ENCODE assay signal across 1 cellular context in the genomic region with DNA sequence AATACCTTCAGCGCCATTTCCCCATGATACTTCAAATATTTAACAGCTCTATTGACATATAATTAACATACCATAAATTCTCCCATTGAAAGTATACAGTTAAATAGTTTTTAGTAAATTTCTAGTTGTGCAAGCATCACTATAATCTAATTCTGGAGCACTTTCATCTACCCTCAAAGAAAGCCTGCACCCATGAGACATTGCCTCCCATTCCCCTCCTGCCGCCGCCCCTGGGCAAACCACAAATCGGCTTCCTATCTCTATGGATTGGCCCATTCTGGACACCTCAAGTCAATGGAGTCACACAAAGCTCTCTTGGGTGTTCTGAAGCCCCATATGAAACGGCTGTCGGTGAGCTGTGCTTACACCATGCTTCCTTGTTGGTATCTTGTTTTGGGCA.
TF ChIP-seq lines count a peak whose summit lies in the region.

No MANE protein-coding gene starts in this region.

TF ChIP-seq in HCT116, 20 proteins besides CTCF, POLR2A, EP300 and RAD21 (continued from another document):
- TF ChIP-seq, protein P1, sequence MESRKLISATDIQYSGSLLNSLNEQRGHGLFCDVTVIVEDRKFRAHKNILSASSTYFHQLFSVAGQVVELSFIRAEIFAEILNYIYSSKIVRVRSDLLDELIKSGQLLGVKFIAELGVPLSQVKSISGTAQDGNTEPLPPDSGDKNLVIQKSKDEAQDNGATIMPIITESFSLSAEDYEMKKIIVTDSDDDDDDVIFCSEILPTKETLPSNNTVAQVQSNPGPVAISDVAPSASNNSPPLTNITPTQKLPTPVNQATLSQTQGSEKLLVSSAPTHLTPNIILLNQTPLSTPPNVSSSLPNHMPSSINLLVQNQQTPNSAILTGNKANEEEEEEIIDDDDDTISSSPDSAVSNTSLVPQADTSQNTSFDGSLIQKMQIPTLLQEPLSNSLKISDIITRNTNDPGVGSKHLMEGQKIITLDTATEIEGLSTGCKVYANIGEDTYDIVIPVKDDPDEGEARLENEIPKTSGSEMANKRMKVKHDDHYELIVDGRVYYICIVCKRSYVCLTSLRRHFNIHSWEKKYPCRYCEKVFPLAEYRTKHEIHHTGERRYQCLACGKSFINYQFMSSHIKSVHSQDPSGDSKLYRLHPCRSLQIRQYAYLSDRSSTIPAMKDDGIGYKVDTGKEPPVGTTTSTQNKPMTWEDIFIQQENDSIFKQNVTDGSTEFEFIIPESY (IDR thresholded peaks at IDR 0.05; ENCODE audit: extremely low read depth, insufficient replicate concordance, low read length) = no peak
- TF ChIP-seq SP1 (IDR thresholded peaks at IDR 0.05; ENCODE audit: low read depth) (no peak), EGR1 (IDR thresholded peaks at IDR 0.05; ENCODE audit: low read depth) (no peak), EZH2 (IDR thresholded peaks at IDR 0.05) (no peak), ZFX (IDR thresholded peaks at IDR 0.05) (no peak), POLR2AphosphoS5 (IDR thresholded peaks at IDR 0.05; ENCODE audit: low read depth, low read length) (no peak)
- TF ChIP-seq, protein P2, sequence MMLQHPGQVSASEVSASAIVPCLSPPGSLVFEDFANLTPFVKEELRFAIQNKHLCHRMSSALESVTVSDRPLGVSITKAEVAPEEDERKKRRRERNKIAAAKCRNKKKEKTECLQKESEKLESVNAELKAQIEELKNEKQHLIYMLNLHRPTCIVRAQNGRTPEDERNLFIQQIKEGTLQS (IDR thresholded peaks at IDR 0.05) = no peak
- TF ChIP-seq, protein P3, sequence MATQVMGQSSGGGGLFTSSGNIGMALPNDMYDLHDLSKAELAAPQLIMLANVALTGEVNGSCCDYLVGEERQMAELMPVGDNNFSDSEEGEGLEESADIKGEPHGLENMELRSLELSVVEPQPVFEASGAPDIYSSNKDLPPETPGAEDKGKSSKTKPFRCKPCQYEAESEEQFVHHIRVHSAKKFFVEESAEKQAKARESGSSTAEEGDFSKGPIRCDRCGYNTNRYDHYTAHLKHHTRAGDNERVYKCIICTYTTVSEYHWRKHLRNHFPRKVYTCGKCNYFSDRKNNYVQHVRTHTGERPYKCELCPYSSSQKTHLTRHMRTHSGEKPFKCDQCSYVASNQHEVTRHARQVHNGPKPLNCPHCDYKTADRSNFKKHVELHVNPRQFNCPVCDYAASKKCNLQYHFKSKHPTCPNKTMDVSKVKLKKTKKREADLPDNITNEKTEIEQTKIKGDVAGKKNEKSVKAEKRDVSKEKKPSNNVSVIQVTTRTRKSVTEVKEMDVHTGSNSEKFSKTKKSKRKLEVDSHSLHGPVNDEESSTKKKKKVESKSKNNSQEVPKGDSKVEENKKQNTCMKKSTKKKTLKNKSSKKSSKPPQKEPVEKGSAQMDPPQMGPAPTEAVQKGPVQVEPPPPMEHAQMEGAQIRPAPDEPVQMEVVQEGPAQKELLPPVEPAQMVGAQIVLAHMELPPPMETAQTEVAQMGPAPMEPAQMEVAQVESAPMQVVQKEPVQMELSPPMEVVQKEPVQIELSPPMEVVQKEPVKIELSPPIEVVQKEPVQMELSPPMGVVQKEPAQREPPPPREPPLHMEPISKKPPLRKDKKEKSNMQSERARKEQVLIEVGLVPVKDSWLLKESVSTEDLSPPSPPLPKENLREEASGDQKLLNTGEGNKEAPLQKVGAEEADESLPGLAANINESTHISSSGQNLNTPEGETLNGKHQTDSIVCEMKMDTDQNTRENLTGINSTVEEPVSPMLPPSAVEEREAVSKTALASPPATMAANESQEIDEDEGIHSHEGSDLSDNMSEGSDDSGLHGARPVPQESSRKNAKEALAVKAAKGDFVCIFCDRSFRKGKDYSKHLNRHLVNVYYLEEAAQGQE (IDR thresholded peaks at IDR 0.05; ENCODE audit: low read depth) = no peak
